16 cellular contexts compared by ENCODE assay signal in genomic region chr1:34840426-34840825, GRCh38. TPM values are rescaled to one million over a fixed set of nuclear protein-coding genes. Genes with fewer than 3 reads are reported as not detected.
DNase-seq lines count a peak whose midpoint lies in the region; ATAC-seq and TF ChIP-seq lines count a peak whose summit lies in the region.
"Had no signal": no experiment of that assay in that cellular context is flagged by ENCODE, and none has a peak within 500 bp of the region (broad histone marks: within the 10 kb centered on the region; RNA-seq: fewer than 3 reads in every experiment).

No MANE protein-coding gene starts in this region.

- no peak overlapping the region for H3K4me3 ChIP-seq in subcutaneous abdominal adipose tissue (ENCODE audit: low read depth in 1 of 5, low read length in 5 of 5)

- no peak overlapping the region for H2BK20ac ChIP-seq in H9 (ENCODE audit: low read depth, low read length, poor library complexity, severe bottlenecking)

- H3K9me3 ChIP-seq in H9 (ENCODE audit: control insufficient read depth, low read depth, low read length) (no peaks in the 10 kb centered on the region), subcutaneous abdominal adipose tissue (ENCODE audit: control insufficient read depth in 5 of 5, low read length in 5 of 5) (no peaks in the 10 kb centered on the region)

- H2AK5ac ChIP-seq in H9 (ENCODE audit: insufficient read length, low read length): no peak overlapping the region

- H2BK12ac ChIP-seq in H9 (ENCODE audit: insufficient read length, low read depth, low read length): no peak overlapping the region

- H2BK5ac ChIP-seq in H9 (ENCODE audit: insufficient read length, low read length): no peak overlapping the region

- no peak overlapping the region for H4K8ac ChIP-seq in H9 (replicated peaks; ENCODE audit: insufficient read length, low read depth, low read length)

- intact Hi-C loops in activated CD8-positive, alpha-beta T cell treated with anti-CD3 and anti-CD28 coated beads for 36 hours (cut with micrococcal nuclease): no loop called here

- H3K79me2 ChIP-seq in H9 (ENCODE audit: insufficient read depth, low read length): no peaks in the 10 kb centered on the region

- H3K4me1 Mint-ChIP-seq in activated CD8-positive, alpha-beta T cell treated with anti-CD3 and anti-CD28 coated beads, Interleukin-2, amount 10 ng/mL, durations not matched to agents 7 days and 5 days (ENCODE audit: low read depth): peaks cover 12% of the 10 kb centered on the region
- peaks cover 6% of the 10 kb centered on the region for H3K4me1 Mint-ChIP-seq in activated CD8-positive, alpha-beta T cell treated with anti-CD3 and anti-CD28 coated beads for 36 hours (ENCODE audit: low read depth)
- H3K4me1 Mint-ChIP-seq in H9: peaks cover 27 to 34% of the 10 kb centered on the region in 2 experiments
- peaks cover 87% of the 10 kb centered on the region for H3K4me1 Mint-ChIP-seq in endothelial cell (ENCODE audit: unreplicated experiment)

- H4K91ac ChIP-seq in H9 (ENCODE audit: insufficient read length, low read depth, low read length): no peak overlapping the region

- H3K56ac ChIP-seq in H9 (ENCODE audit: insufficient read length, low read depth, low read length): no peak overlapping the region

- H2AFZ ChIP-seq in H9 (ENCODE audit: low read length): no peak overlapping the region

- no peak overlapping the region for H2BK15ac ChIP-seq in H9 (ENCODE audit: low read depth, low read length)

- no CpG with 5 or more reads among the region's 3 CpGs for WGBS in H9 (ENCODE audit: extremely low coverage, insufficient read length, low lambda C conversion rate)

- DNase-seq in activated CD8-positive, alpha-beta T cell treated with anti-CD3 and anti-CD28 coated beads, Interleukin-2, amount 10 ng/mL, durations not matched to agents 7 days and 5 days: no peak
- DNase-seq in activated CD8-positive, alpha-beta T cell treated with anti-CD3 and anti-CD28 coated beads for 36 hours: no peak
- peak; percentile 6 for DNase-seq in H9
- no peak for DNase-seq in endothelial cell (ENCODE audit: low spot score)
- DNase-seq in DMS153 treated with DMSO at 0.1 percent for 48 hours (lab: John Stamatoyannopoulos, UW; ENCODE audit: unreplicated experiment): no peak
- DNase-seq in pons (ENCODE audit: low spot score): no peak
- DNase-seq: COR-L47, DMS53, GF-D8 had no signal

- H3K4me2 ChIP-seq in H9 (ENCODE audit: insufficient read depth, insufficient read length, low read length): no peak overlapping the region

- H3K9ac ChIP-seq in H9 (ENCODE audit: extremely low read depth, insufficient read length, low read length) (no peak overlapping the region), subcutaneous abdominal adipose tissue (ENCODE audit: low read length in 5 of 5) (no peak overlapping the region)

- H3K23me2 ChIP-seq in H9 (ENCODE audit: insufficient read length, low read depth, low read length, poor library complexity, severe bottlenecking): no peaks in the 10 kb centered on the region

- no peak overlapping the region for H4K5ac ChIP-seq in H9 (ENCODE audit: insufficient read length, low read depth, low read length)

- POLR2A ChIA-PET in activated CD8-positive, alpha-beta T cell treated with anti-CD3 and anti-CD28 coated beads, Interleukin-2, amount 10 ng/mL, durations not matched to agents 7 days and 5 days (lab: Charles Lee): no interaction called here
- POLR2A ChIA-PET in activated CD8-positive, alpha-beta T cell treated with anti-CD3 and anti-CD28 coated beads for 36 hours (lab: Charles Lee): no interaction called here

- no peak overlapping the region for H3K27ac ChIP-seq in H9 (ENCODE audit: insufficient read length, low read depth, low read length)
- peak overlapping the region; percentile 41 for H3K27ac ChIP-seq in subcutaneous abdominal adipose tissue (ENCODE audit: low read depth, low read length)
- H3K27ac ChIP-seq: 22Rv1 had no signal

- H3K36me3 Mint-ChIP-seq in activated CD8-positive, alpha-beta T cell treated with anti-CD3 and anti-CD28 coated beads, Interleukin-2, amount 10 ng/mL, durations not matched to agents 7 days and 5 days (ENCODE audit: low read depth): no peaks in the 10 kb centered on the region
- H3K36me3 Mint-ChIP-seq in activated CD8-positive, alpha-beta T cell treated with anti-CD3 and anti-CD28 coated beads for 36 hours (ENCODE audit: low read depth): no peaks in the 10 kb centered on the region
- H3K36me3 Mint-ChIP-seq in H9 (ENCODE audit: insufficient read depth in 1 of 3, low read depth in 3 of 3): no peaks in the 10 kb centered on the region
- peaks cover 7% of the 10 kb centered on the region for H3K36me3 Mint-ChIP-seq in endothelial cell (ENCODE audit: low read depth, unreplicated experiment)

- H3K4me1 ChIP-seq in H9 (ENCODE audit: insufficient read depth, low read length) (peaks cover 4% of the 10 kb centered on the region; the same call in 1 of the 2 replicates), subcutaneous abdominal adipose tissue (ENCODE audit: control insufficient read depth in 5 of 5, insufficient read depth in 5 of 5, low read length in 5 of 5) (peaks cover 5 to 91% (median 29%) of the 10 kb centered on the region in 5 donors)

- H3K36me3 ChIP-seq in subcutaneous abdominal adipose tissue (ENCODE audit: control insufficient read depth in 5 of 5, insufficient read depth in 5 of 5, low read length in 5 of 5): peaks cover 0 to 5% (median 0%) of the 10 kb centered on the region in 5 donors

- no peak overlapping the region for H3K23ac ChIP-seq in H9 (ENCODE audit: insufficient read length, low read depth, low read length)

- peak overlapping the region; percentile 13 for H3K27ac Mint-ChIP-seq in activated CD8-positive, alpha-beta T cell treated with anti-CD3 and anti-CD28 coated beads, Interleukin-2, amount 10 ng/mL, durations not matched to agents 7 days and 5 days
- no peak overlapping the region for H3K27ac Mint-ChIP-seq in activated CD8-positive, alpha-beta T cell treated with anti-CD3 and anti-CD28 coated beads for 36 hours
- no peak overlapping the region for H3K27ac Mint-ChIP-seq in H9
- H3K27ac Mint-ChIP-seq in endothelial cell (ENCODE audit: unreplicated experiment): peak overlapping the region; percentile 100
- H3K27ac Mint-ChIP-seq: CD8-positive, alpha-beta T cell had no signal

- no peaks in the 10 kb centered on the region for H3K27me3 ChIP-seq in H9 (ENCODE audit: insufficient read depth, low read length)
- no peaks in the 10 kb centered on the region for H3K27me3 ChIP-seq in subcutaneous abdominal adipose tissue (ENCODE audit: control insufficient read depth in 5 of 5, insufficient read depth in 4 of 5, low read length in 5 of 5)

- no peak overlapping the region for H3K4me3 Mint-ChIP-seq in activated CD8-positive, alpha-beta T cell treated with anti-CD3 and anti-CD28 coated beads, Interleukin-2, amount 10 ng/mL, durations not matched to agents 7 days and 5 days
- no peak overlapping the region for H3K4me3 Mint-ChIP-seq in activated CD8-positive, alpha-beta T cell treated with anti-CD3 and anti-CD28 coated beads for 36 hours
- no peak overlapping the region for H3K4me3 Mint-ChIP-seq in H9
- H3K4me3 Mint-ChIP-seq in endothelial cell (ENCODE audit: unreplicated experiment): peak overlapping the region; percentile 11
- H3K4me3 Mint-ChIP-seq: CD14-positive monocyte; CD8-positive, alpha-beta T cell had no signal

- no peak overlapping the region for H2BK120ac ChIP-seq in H9 (ENCODE audit: low read depth, low read length, poor library complexity, severe bottlenecking)

- H3T11ph ChIP-seq in H9 (ENCODE audit: low read length): no peak overlapping the region

- H3K18ac ChIP-seq in H9 (ENCODE audit: insufficient read length, low read depth, low read length): no peak overlapping the region

- H3K9me3 Mint-ChIP-seq in activated CD8-positive, alpha-beta T cell treated with anti-CD3 and anti-CD28 coated beads, Interleukin-2, amount 10 ng/mL, durations not matched to agents 7 days and 5 days (ENCODE audit: insufficient read depth): no peaks in the 10 kb centered on the region
- no peaks in the 10 kb centered on the region for H3K9me3 Mint-ChIP-seq in activated CD8-positive, alpha-beta T cell treated with anti-CD3 and anti-CD28 coated beads for 36 hours
- no peaks in the 10 kb centered on the region for H3K9me3 Mint-ChIP-seq in H9
- no peaks in the 10 kb centered on the region for H3K9me3 Mint-ChIP-seq in endothelial cell (ENCODE audit: unreplicated experiment)
- H3K9me3 Mint-ChIP-seq: CD14-positive monocyte; CD8-positive, alpha-beta T cell had no signal

- CTCF ChIA-PET in activated CD8-positive, alpha-beta T cell treated with anti-CD3 and anti-CD28 coated beads, Interleukin-2, amount 10 ng/mL, durations not matched to agents 7 days and 5 days (lab: Charles Lee): interaction anchor here (1.0 to 2.0 kb wide), 2 partner anchors 12 to 27 kb away, joined by 3 to 6 read pairs; no protein-coding TSS in a partner anchor
- CTCF ChIA-PET in activated CD8-positive, alpha-beta T cell treated with anti-CD3 and anti-CD28 coated beads for 36 hours (lab: Charles Lee): interaction anchor here (0.8 to 5.5 kb wide), 2 partner anchors 12 to 54 kb away, joined by 4 to 27 read pairs; no protein-coding TSS in a partner anchor

- ATAC-seq in activated CD8-positive, alpha-beta T cell treated with anti-CD3 and anti-CD28 coated beads, Interleukin-2, amount 10 ng/mL, durations not matched to agents 7 days and 5 days: no peak
- no peak for ATAC-seq in activated CD8-positive, alpha-beta T cell treated with anti-CD3 and anti-CD28 coated beads for 36 hours
- ATAC-seq: CD8-positive, alpha-beta T cell; HCT116 had no signal

- no peaks in the 10 kb centered on the region for H4K20me1 ChIP-seq in H9 (ENCODE audit: control insufficient read depth, insufficient read depth, insufficient read length)

- no peaks in the 10 kb centered on the region for H3K27me3 Mint-ChIP-seq in activated CD8-positive, alpha-beta T cell treated with anti-CD3 and anti-CD28 coated beads, Interleukin-2, amount 10 ng/mL, durations not matched to agents 7 days and 5 days (ENCODE audit: low read depth)
- no peaks in the 10 kb centered on the region for H3K27me3 Mint-ChIP-seq in activated CD8-positive, alpha-beta T cell treated with anti-CD3 and anti-CD28 coated beads for 36 hours
- H3K27me3 Mint-ChIP-seq in H9 (ENCODE audit: low read depth): no peaks in the 10 kb centered on the region; the same call in 1 of the 2 replicates
- H3K27me3 Mint-ChIP-seq in endothelial cell (ENCODE audit: unreplicated experiment): peaks cover 19% of the 10 kb centered on the region

- no peak overlapping the region for H3K14ac ChIP-seq in H9 (ENCODE audit: insufficient read depth, low read length)

- no peak for TF ChIP-seq CTCF in activated CD8-positive, alpha-beta T cell treated with anti-CD3 and anti-CD28 coated beads for 36 hours (IDR thresholded peaks at IDR 0.05)
- TF ChIP-seq CTCF in H9 (conservative IDR thresholded peaks at IDR 0.05): no peak
- no peak for TF ChIP-seq CTCF in endothelial cell (IDR thresholded peaks at IDR 0.05; ENCODE audit: unreplicated experiment)

- H3K79me1 ChIP-seq in H9 (ENCODE audit: insufficient read depth, low read depth, low read length, poor library complexity, severe bottlenecking): no peaks in the 10 kb centered on the region

- H3K4ac ChIP-seq in H9 (ENCODE audit: low read depth, low read length): no peak overlapping the region

RNA-seq across cellular contexts. Expression of gene SMIM12, which starts 19.1 kb away (rescaled TPM):
- 10 to 100 TPM; 50.4 to 52.2 TPM for total RNA-seq in activated CD8-positive, alpha-beta T cell treated with anti-CD3 and anti-CD28 coated beads, Interleukin-2, amount 10 ng/mL, durations not matched to agents 7 days and 5 days
- total RNA-seq in activated CD8-positive, alpha-beta T cell treated with anti-CD3 and anti-CD28 coated beads for 36 hours: 10 to 100 TPM; 36.6 to 37.5 TPM
- total RNA-seq in H9 (2021) (40.9 TPM in 2 replicates), endothelial cell (ENCODE audit: unreplicated experiment) (84.4 TPM)

RNA-seq across cellular contexts. Expression of gene GJA4, which starts 47.6 kb away (rescaled TPM):
- total RNA-seq in activated CD8-positive, alpha-beta T cell treated with anti-CD3 and anti-CD28 coated beads, Interleukin-2, amount 10 ng/mL, durations not matched to agents 7 days and 5 days: not detected
- not detected for total RNA-seq in activated CD8-positive, alpha-beta T cell treated with anti-CD3 and anti-CD28 coated beads for 36 hours
- total RNA-seq in H9 (2021) (1.4 and 2.1 TPM in 2 replicates), endothelial cell (ENCODE audit: unreplicated experiment) (347 TPM)
- total RNA-seq: A673; CD8-positive, alpha-beta T cell; H4 had no signal

RNA-seq across cellular contexts. Expression of gene GJB3, which starts 59.4 kb away (rescaled TPM):
- total RNA-seq in activated CD8-positive, alpha-beta T cell treated with anti-CD3 and anti-CD28 coated beads, Interleukin-2, amount 10 ng/mL, durations not matched to agents 7 days and 5 days: not detected
- total RNA-seq in activated CD8-positive, alpha-beta T cell treated with anti-CD3 and anti-CD28 coated beads for 36 hours: not detected
- total RNA-seq in H9 (2021) (0.96 and 1.1 TPM in 2 replicates), endothelial cell (ENCODE audit: unreplicated experiment) (9.6 TPM)
- total RNA-seq: A673; CD8-positive, alpha-beta T cell; H4 had no signal

Comparison
In these comparisons a context has a peak if more than half of its experiments do, and no peak if none do; other contexts are left out.
1. H3K27ac Mint-ChIP-seq: peak in activated CD8-positive, alpha-beta T cell treated with anti-CD3 and anti-CD28 coated beads, Interleukin-2, amount 10 ng/mL, durations not matched to agents 7 days and 5 days (single experiment) and endothelial cell (single experiment); none in activated CD8-positive, alpha-beta T cell treated with anti-CD3 and anti-CD28 coated beads for 36 hours (single experiment) and H9 (0 of 3).
2. RNA of gene GJA4, which starts 47.6 kb away (total RNA-seq): 347 TPM in endothelial cell (single experiment); 1.4 to 2.1 TPM in H9, not detected in activated CD8-positive, alpha-beta T cell treated with anti-CD3 and anti-CD28 coated beads for 36 hours and not detected in activated CD8-positive, alpha-beta T cell treated with anti-CD3 and anti-CD28 coated beads, Interleukin-2, amount 10 ng/mL, durations not matched to agents 7 days and 5 days; every median in the first group is over 100 times any median in the second.